In genomic region chr17:54948380-54948779, GRCh38 we compare ENCODE assay signal across 12 cellular contexts. TPM values are rescaled to one million over a fixed set of nuclear protein-coding genes. Genes with fewer than 3 reads are reported as not detected.
DNase-seq lines count a peak whose midpoint lies in the region; ATAC-seq, FAIRE-seq and TF ChIP-seq lines count a peak whose summit lies in the region.
"Had no signal": no experiment of that assay in that cellular context is flagged by ENCODE, and none has a peak within 500 bp of the region (broad histone marks: within the 10 kb centered on the region; RNA-seq: fewer than 3 reads in every experiment).

No MANE protein-coding gene starts in this region.

- H3K27ac ChIP-seq in endothelial cell of umbilical vein (ENCODE audit: insufficient read depth, low read depth, low read length) (no peak overlapping the region), colonic mucosa (no peak overlapping the region)
- H3K27ac ChIP-seq: BLaER1 had no signal

- H3K36me3 ChIP-seq in MG63 (peaks cover 32% of the 10 kb centered on the region), endothelial cell of umbilical vein (ENCODE audit: control insufficient read depth in 2 of 2, extremely low read depth in 1 of 2, insufficient read depth in 2 of 2, low read length in 2 of 2) (no peaks in the 10 kb centered on the region), colonic mucosa (no peaks in the 10 kb centered on the region)

- H3K27me3 Mint-ChIP-seq in activated CD4-positive, alpha-beta T cell treated with anti-CD3 and anti-CD28 coated beads for 36 hours = peaks cover 16% of the 10 kb centered on the region
- H3K27me3 Mint-ChIP-seq in activated T-helper 2 cell treated with anti-CD3 and anti-CD28 coated beads, Interferon-gamma antibody, Interleukin-2, Interleukin-4, amounts not matched to agents 10 μg/mL and 5 μg/mL and 100 μg/mL, durations not matched to agents 14 hours and 24 hours and 36 hours (ENCODE audit: low read depth) = no peaks in the 10 kb centered on the region

- POLR2A ChIA-PET in activated CD4-positive, alpha-beta T cell treated with anti-CD3 and anti-CD28 coated beads for 36 hours (lab: Charles Lee) = no interaction called here
- POLR2A ChIA-PET in endothelial cell of umbilical vein (lab: Charles Lee) = no interaction called here

- H3K27ac Mint-ChIP-seq in activated CD4-positive, alpha-beta T cell treated with anti-CD3 and anti-CD28 coated beads for 36 hours = no peak overlapping the region
- H3K27ac Mint-ChIP-seq in stimulated activated effector memory CD8-positive, alpha-beta T cell treated with anti-CD3 and anti-CD28 coated beads, Interleukin-12 subunit alpha, Interleukin-12 subunit beta, amount 100 ng/mL, for 72 hours = no peak overlapping the region
- no peak overlapping the region for H3K27ac Mint-ChIP-seq in activated T-helper 2 cell treated with anti-CD3 and anti-CD28 coated beads, Interferon-gamma antibody, Interleukin-2, Interleukin-4, amounts not matched to agents 10 μg/mL and 5 μg/mL and 100 μg/mL, durations not matched to agents 14 hours and 24 hours and 36 hours

- H4K20me1 ChIP-seq in endothelial cell of umbilical vein (replicated peaks; ENCODE audit: control insufficient read depth, extremely low read depth, insufficient read depth, low read length) = no peaks in the 10 kb centered on the region
- H4K20me1 ChIP-seq: BLaER1 had no signal

- peaks cover 7% of the 10 kb centered on the region for H3K4me1 ChIP-seq in endothelial cell of umbilical vein (ENCODE audit: control insufficient read depth, extremely low read depth, insufficient read depth, low read length)
- no peaks in the 10 kb centered on the region for H3K4me1 ChIP-seq in colonic mucosa

- FAIRE-seq in endothelial cell of umbilical vein (lab: Jason Lieb, UNC) = peak; percentile 88
- FAIRE-seq: kidney had no signal

- intact Hi-C loops in activated CD4-positive, alpha-beta T cell treated with anti-CD3 and anti-CD28 coated beads for 36 hours (cut with DNase I, micrococcal nuclease) = no loop called here
- intact Hi-C loops in endothelial cell of umbilical vein (cut with micrococcal nuclease) (no loop called here), colonic mucosa (cut with DNase I) (no loop called here)
- intact Hi-C loops in activated T-helper 2 cell treated with anti-CD3 and anti-CD28 coated beads, Interferon-gamma antibody, Interleukin-2, Interleukin-4, amounts not matched to agents 10 μg/mL and 5 μg/mL and 100 μg/mL, durations not matched to agents 14 hours and 24 hours and 36 hours (cut with micrococcal nuclease) = no loop called here

- CTCF ChIA-PET in activated CD4-positive, alpha-beta T cell treated with anti-CD3 and anti-CD28 coated beads for 36 hours (lab: Charles Lee) = no interaction called here
- CTCF ChIA-PET in endothelial cell of umbilical vein (lab: Charles Lee) = interaction anchor here (2.0 to 3.3 kb wide), 2 partner anchors 11 to 19 kb away, joined by 4 to 12 read pairs; no protein-coding TSS in a partner anchor

- H3K27me3 ChIP-seq in MG63 (no peaks in the 10 kb centered on the region), endothelial cell of umbilical vein (ENCODE audit: control insufficient read depth in 2 of 2, insufficient read depth in 2 of 2, low read length in 2 of 2) (peaks cover 0 to 2% of the 10 kb centered on the region in 2 experiments), colonic mucosa (no peaks in the 10 kb centered on the region)
- H3K27me3 ChIP-seq: BLaER1 had no signal

- DNase-seq in activated CD4-positive, alpha-beta T cell treated with anti-CD3 and anti-CD28 coated beads for 36 hours = no peak
- no peak for DNase-seq in activated CD4-positive, alpha-beta T cell treated with anti-CD3 and anti-CD28 coated beads, Interleukin-2, amount 50 U/mL, for 4 hours
- DNase-seq in MG63 (peak; percentile 59), endothelial cell of umbilical vein (ENCODE audit: low read depth, low spot score) (peak; percentile 72), colonic mucosa (no peak), OCI-M2 (lab: John Stamatoyannopoulos, UW; ENCODE audit: unreplicated experiment) (no peak)
- no peak for DNase-seq in stimulated activated effector memory CD8-positive, alpha-beta T cell treated with anti-CD3 and anti-CD28 coated beads, Interleukin-12 subunit alpha, Interleukin-12 subunit beta, amount 100 ng/mL, for 72 hours (ENCODE audit: low spot score in 2 of 2)
- DNase-seq in activated T-helper 2 cell treated with anti-CD3 and anti-CD28 coated beads, Interferon-gamma antibody, Interleukin-2, Interleukin-4, amounts not matched to agents 10 μg/mL and 5 μg/mL and 100 μg/mL, durations not matched to agents 14 hours and 24 hours and 36 hours (ENCODE audit: low spot score) = no peak
- DNase-seq: aorta; kidney; stimulated activated CD4-positive, alpha-beta T cell treated with anti-CD3 and anti-CD28 coated beads, Interleukin-2, amount 100 ng/mL, for 48 hours had no signal

- dilution Hi-C loops in endothelial cell of umbilical vein (cut with MboI; ENCODE audit: extremely low pct_ligation_motif_present, low sequenced_read_pairs) = no loop called here

- H3K4me3 Mint-ChIP-seq in activated CD4-positive, alpha-beta T cell treated with anti-CD3 and anti-CD28 coated beads for 36 hours = no peak overlapping the region
- no peak overlapping the region for H3K4me3 Mint-ChIP-seq in stimulated activated effector memory CD8-positive, alpha-beta T cell treated with anti-CD3 and anti-CD28 coated beads, Interleukin-12 subunit alpha, Interleukin-12 subunit beta, amount 100 ng/mL, for 72 hours
- H3K4me3 Mint-ChIP-seq in activated T-helper 2 cell treated with anti-CD3 and anti-CD28 coated beads, Interferon-gamma antibody, Interleukin-2, Interleukin-4, amounts not matched to agents 10 μg/mL and 5 μg/mL and 100 μg/mL, durations not matched to agents 14 hours and 24 hours and 36 hours (ENCODE audit: low read depth) = no peak overlapping the region

- H3K9me1 ChIP-seq in endothelial cell of umbilical vein (replicated peaks; ENCODE audit: control insufficient read depth, extremely low read depth, insufficient read depth, low read length) = no peaks in the 10 kb centered on the region

- H3K4me2 ChIP-seq in endothelial cell of umbilical vein (ENCODE audit: insufficient read depth, low read length) = peak overlapping the region; percentile 2
- H3K4me2 ChIP-seq: BLaER1 had no signal

- H3K9me3 ChIP-seq in MG63 = no peaks in the 10 kb centered on the region
- no peaks in the 10 kb centered on the region for H3K9me3 ChIP-seq in endothelial cell of umbilical vein (replicated peaks; ENCODE audit: control insufficient read depth, insufficient read depth, low read length)
- no peaks in the 10 kb centered on the region for H3K9me3 ChIP-seq in colonic mucosa
- H3K9me3 ChIP-seq: BLaER1 had no signal

- H3K79me2 ChIP-seq in endothelial cell of umbilical vein (ENCODE audit: control insufficient read depth, insufficient read depth, low read length) = no peaks in the 10 kb centered on the region

- TF ChIP-seq CTCF in endothelial cell of umbilical vein (IDR thresholded peaks at IDR 0.05; ENCODE audit: extremely low read depth in 1 of 2, insufficient read depth in 1 of 2, low read depth in 1 of 2, low read length in 2 of 2) = no peak
- no peak for TF ChIP-seq CTCF in colonic mucosa (IDR thresholded peaks at IDR 0.05)

- H3K9ac ChIP-seq in endothelial cell of umbilical vein (replicated peaks; ENCODE audit: extremely low read depth, insufficient read depth, low read length) (no peak overlapping the region), colonic mucosa (ENCODE audit: low read depth in 2 of 2, low read length in 2 of 2) (no peak overlapping the region)
- H3K9ac ChIP-seq: BLaER1 had no signal

- H2AFZ ChIP-seq in endothelial cell of umbilical vein (ENCODE audit: low read depth, low read length) = no peak overlapping the region

- TF ChIP-seq POLR2A in endothelial cell of umbilical vein (IDR thresholded peaks at IDR 0.05; ENCODE audit: low read depth, low read length) = no peak

- peak; percentile 36 for ATAC-seq in activated CD4-positive, alpha-beta T cell treated with anti-CD3 and anti-CD28 coated beads for 36 hours
- peak; percentile 89 for ATAC-seq in stimulated activated effector memory CD8-positive, alpha-beta T cell treated with anti-CD3 and anti-CD28 coated beads, Interleukin-12 subunit alpha, Interleukin-12 subunit beta, amount 100 ng/mL, for 72 hours

- peaks cover 4% of the 10 kb centered on the region for H3K4me1 Mint-ChIP-seq in activated CD4-positive, alpha-beta T cell treated with anti-CD3 and anti-CD28 coated beads for 36 hours
- H3K4me1 Mint-ChIP-seq in stimulated activated effector memory CD8-positive, alpha-beta T cell treated with anti-CD3 and anti-CD28 coated beads, Interleukin-12 subunit alpha, Interleukin-12 subunit beta, amount 100 ng/mL, for 72 hours = peaks cover 6% of the 10 kb centered on the region
- peaks cover 35% of the 10 kb centered on the region for H3K4me1 Mint-ChIP-seq in activated T-helper 2 cell treated with anti-CD3 and anti-CD28 coated beads, Interferon-gamma antibody, Interleukin-2, Interleukin-4, amounts not matched to agents 10 μg/mL and 5 μg/mL and 100 μg/mL, durations not matched to agents 14 hours and 24 hours and 36 hours (ENCODE audit: low read depth)

- no peaks in the 10 kb centered on the region for H3K9me3 Mint-ChIP-seq in activated CD4-positive, alpha-beta T cell treated with anti-CD3 and anti-CD28 coated beads for 36 hours (ENCODE audit: low read depth)
- no peaks in the 10 kb centered on the region for H3K9me3 Mint-ChIP-seq in stimulated activated effector memory CD8-positive, alpha-beta T cell treated with anti-CD3 and anti-CD28 coated beads, Interleukin-12 subunit alpha, Interleukin-12 subunit beta, amount 100 ng/mL, for 72 hours
- no peaks in the 10 kb centered on the region for H3K9me3 Mint-ChIP-seq in activated T-helper 2 cell treated with anti-CD3 and anti-CD28 coated beads, Interferon-gamma antibody, Interleukin-2, Interleukin-4, amounts not matched to agents 10 μg/mL and 5 μg/mL and 100 μg/mL, durations not matched to agents 14 hours and 24 hours and 36 hours

- H3K36me3 Mint-ChIP-seq in activated CD4-positive, alpha-beta T cell treated with anti-CD3 and anti-CD28 coated beads for 36 hours (ENCODE audit: low read depth) = peaks cover 9% of the 10 kb centered on the region
- no peaks in the 10 kb centered on the region for H3K36me3 Mint-ChIP-seq in stimulated activated effector memory CD8-positive, alpha-beta T cell treated with anti-CD3 and anti-CD28 coated beads, Interleukin-12 subunit alpha, Interleukin-12 subunit beta, amount 100 ng/mL, for 72 hours
- no peaks in the 10 kb centered on the region for H3K36me3 Mint-ChIP-seq in activated T-helper 2 cell treated with anti-CD3 and anti-CD28 coated beads, Interferon-gamma antibody, Interleukin-2, Interleukin-4, amounts not matched to agents 10 μg/mL and 5 μg/mL and 100 μg/mL, durations not matched to agents 14 hours and 24 hours and 36 hours (ENCODE audit: low read depth)

- BruUV-seq in endothelial cell of umbilical vein (replicated peaks; lab: Mats Ljungman, UMichigan) = no TSS peak

- H3K4me3 ChIP-seq in MG63 (no peak overlapping the region), endothelial cell of umbilical vein (replicated peaks in 1 of 3; ENCODE audit: insufficient read depth in 1 of 3, low read depth in 1 of 3, low read length in 3 of 3) (no peak overlapping the region), colonic mucosa (no peak overlapping the region)
- H3K4me3 ChIP-seq: BLaER1 had no signal

RNA-seq across cellular contexts. Expression of gene COX11, which starts 20.1 kb away (rescaled TPM):
- 10 to 100 TPM; 42.6 to 45.4 TPM for total RNA-seq in activated CD4-positive, alpha-beta T cell treated with anti-CD3 and anti-CD28 coated beads for 36 hours
- total RNA-seq in MG63 (2014; rRNA removed; shearing (Covaris generic); ENCODE audit: low replicate concordance) = 45.4 and 79.6 TPM in 2 replicates
- 55.6 and 55.9 TPM in 2 replicates for total RNA-seq in endothelial cell of umbilical vein
- polyA plus RNA-seq in endothelial cell of umbilical vein = 47.3 and 58.4 TPM in 2 replicates
- 33.4 and 44.1 TPM in 2 replicates for polyA plus RNA-seq in endothelial cell of umbilical vein (2011; cell fraction: cytosol; rRNA removed)
- polyA plus RNA-seq in endothelial cell of umbilical vein (2011; cell fraction: nucleus; rRNA removed) = 55.8 and 62.7 TPM in 2 replicates
- polyA plus RNA-seq in endothelial cell of umbilical vein (2012) = 50.4 and 57.9 TPM in 2 replicates
- polyA minus RNA-seq in endothelial cell of umbilical vein = 37.1 and 41.4 TPM in 2 replicates
- 49.8 TPM for polyA minus RNA-seq in endothelial cell of umbilical vein (2011; cell fraction: cytosol; rRNA and poly(A)+ RNA removed)
- polyA minus RNA-seq in endothelial cell of umbilical vein (2011; cell fraction: nucleus; rRNA and poly(A)+ RNA removed) = 24.4 and 26.9 TPM in 2 replicates
- total RNA-seq in activated T-helper 2 cell treated with anti-CD3 and anti-CD28 coated beads, Interferon-gamma antibody, Interleukin-2, Interleukin-4, amounts not matched to agents 10 μg/mL and 5 μg/mL and 100 μg/mL, durations not matched to agents 14 hours and 24 hours and 36 hours = 48.9 and 54.0 TPM in 2 replicates
- total RNA-seq in colonic mucosa = 10 to 100 TPM; 58.3 to 70.5 TPM

RNA-seq across cellular contexts. Expression of gene STXBP4, which starts 20.2 kb away (rescaled TPM):
- total RNA-seq in activated CD4-positive, alpha-beta T cell treated with anti-CD3 and anti-CD28 coated beads for 36 hours = 1 to 10 TPM; 5.4 to 7.2 TPM
- 12.7 and 28.1 TPM in 2 replicates for total RNA-seq in MG63 (2014; rRNA removed; shearing (Covaris generic); ENCODE audit: low replicate concordance)
- total RNA-seq in endothelial cell of umbilical vein (11.3 and 12.9 TPM in 2 replicates), colonic mucosa (1 to 10 TPM; 6.2 to 6.6 TPM)
- polyA plus RNA-seq in endothelial cell of umbilical vein = 1.8 and 1.9 TPM in 2 replicates
- 2.3 and 3.3 TPM in 2 replicates for polyA plus RNA-seq in endothelial cell of umbilical vein (2011; cell fraction: cytosol; rRNA removed)
- 7.2 and 10.1 TPM in 2 replicates for polyA plus RNA-seq in endothelial cell of umbilical vein (2011; cell fraction: nucleus; rRNA removed)
- polyA plus RNA-seq in endothelial cell of umbilical vein (2012) = 4.5 and 12.5 TPM in 2 replicates
- 6.9 and 8.0 TPM in 2 replicates for polyA minus RNA-seq in endothelial cell of umbilical vein
- polyA minus RNA-seq in endothelial cell of umbilical vein (2011; cell fraction: cytosol; rRNA and poly(A)+ RNA removed) = 4.2 TPM
- 18.5 and 28.7 TPM in 2 replicates for polyA minus RNA-seq in endothelial cell of umbilical vein (2011; cell fraction: nucleus; rRNA and poly(A)+ RNA removed)
- total RNA-seq in activated T-helper 2 cell treated with anti-CD3 and anti-CD28 coated beads, Interferon-gamma antibody, Interleukin-2, Interleukin-4, amounts not matched to agents 10 μg/mL and 5 μg/mL and 100 μg/mL, durations not matched to agents 14 hours and 24 hours and 36 hours = 7.4 and 7.6 TPM in 2 replicates

RNA-seq across cellular contexts. Expression of gene TOM1L1, which starts 47.7 kb away (rescaled TPM):
- 1 to 10 TPM; 2.0 to 2.6 TPM for total RNA-seq in activated CD4-positive, alpha-beta T cell treated with anti-CD3 and anti-CD28 coated beads for 36 hours
- total RNA-seq in MG63 (2014; rRNA removed; shearing (Covaris generic); ENCODE audit: low replicate concordance) = 13.9 and 46.3 TPM in 2 replicates
- total RNA-seq in endothelial cell of umbilical vein = 0.60 and 1.1 TPM in 2 replicates
- 0.38 and 0.44 TPM in 2 replicates for polyA plus RNA-seq in endothelial cell of umbilical vein
- 0.90 and 0.99 TPM in 2 replicates for polyA plus RNA-seq in endothelial cell of umbilical vein (2011; cell fraction: cytosol; rRNA removed)
- polyA plus RNA-seq in endothelial cell of umbilical vein (2011; cell fraction: nucleus; rRNA removed) = 1.2 and 1.5 TPM in 2 replicates
- 9.0 and 10.9 TPM in 2 replicates for polyA plus RNA-seq in endothelial cell of umbilical vein (2012)
- 0.51 and 1.3 TPM in 2 replicates for polyA minus RNA-seq in endothelial cell of umbilical vein
- polyA minus RNA-seq in endothelial cell of umbilical vein (2011; cell fraction: cytosol; rRNA and poly(A)+ RNA removed) = 24.8 TPM
- polyA minus RNA-seq in endothelial cell of umbilical vein (2011; cell fraction: nucleus; rRNA and poly(A)+ RNA removed) = 0.72 and 1.2 TPM in 2 replicates
- 0.80 and 1.2 TPM in 2 replicates for total RNA-seq in activated T-helper 2 cell treated with anti-CD3 and anti-CD28 coated beads, Interferon-gamma antibody, Interleukin-2, Interleukin-4, amounts not matched to agents 10 μg/mL and 5 μg/mL and 100 μg/mL, durations not matched to agents 14 hours and 24 hours and 36 hours
- total RNA-seq in colonic mucosa = 10 to 100 TPM; 56.7 to 67.3 TPM

Comparison
In these comparisons a context has a peak if more than half of its experiments do, and no peak if none do; other contexts are left out.
1. DNase-seq: peak in MG63 (single experiment) and endothelial cell of umbilical vein (single experiment); none in activated CD4-positive, alpha-beta T cell treated with anti-CD3 and anti-CD28 coated beads for 36 hours (single experiment), activated CD4-positive, alpha-beta T cell treated with anti-CD3 and anti-CD28 coated beads, Interleukin-2, amount 50 U/mL, for 4 hours (0 of 2), stimulated activated effector memory CD8-positive, alpha-beta T cell treated with anti-CD3 and anti-CD28 coated beads, Interleukin-12 subunit alpha, Interleukin-12 subunit beta, amount 100 ng/mL, for 72 hours (0 of 2), activated T-helper 2 cell treated with anti-CD3 and anti-CD28 coated beads, Interferon-gamma antibody, Interleukin-2, Interleukin-4, amounts not matched to agents 10 μg/mL and 5 μg/mL and 100 μg/mL, durations not matched to agents 14 hours and 24 hours and 36 hours (single experiment), colonic mucosa (single experiment) and OCI-M2 (single experiment).